ENCODE assay signal across 8 cellular contexts in genomic region chr3:128681277-128681829, GRCh38. TPM values are rescaled to one million over a fixed set of nuclear protein-coding genes. Genes with fewer than 3 reads are reported as not detected.
DNase-seq lines count a peak whose midpoint lies in the region; ATAC-seq and TF ChIP-seq lines count a peak whose summit lies in the region.

No MANE protein-coding gene starts in this region.

- peak overlapping the region; percentile 99 for H2AFZ ChIP-seq in parathyroid adenoma

- H3K27me3 ChIP-seq in left ventricle myocardium inferior (ENCODE audit: low read depth) (no peaks in the 10 kb centered on the region), SJSA1 (replicated peaks) (no peaks in the 10 kb centered on the region), esophagus (ENCODE audit: control insufficient read depth in 1 of 2, insufficient read depth in 2 of 2, low read length in 2 of 2) (no peaks in the 10 kb centered on the region), parathyroid adenoma (ENCODE audit: control insufficient read depth, insufficient read depth, low read length) (no peaks in the 10 kb centered on the region)

- DNase-seq in left ventricle myocardium inferior (no peak), Right ventricle myocardium inferior (ENCODE audit: missing footprints) (no peak), SJSA1 (ENCODE audit: low read depth in 1 of 2, low spot score in 2 of 2) (no peak), NK-92 (lab: John Stamatoyannopoulos, UW; ENCODE audit: unreplicated experiment) (no peak), SKM-1 (lab: John Stamatoyannopoulos, UW; ENCODE audit: unreplicated experiment) (no peak)

- H3K4me3 ChIP-seq in left ventricle myocardium inferior: peak overlapping the region; percentile 80
- peak overlapping the region; percentile 57 for H3K4me3 ChIP-seq in SJSA1
- H3K4me3 ChIP-seq in esophagus (ENCODE audit: low read depth in 1 of 2, low read length in 2 of 2): peak overlapping the region; percentile 68 to 82
- peak overlapping the region; percentile 72 for H3K4me3 ChIP-seq in parathyroid adenoma (ENCODE audit: low read depth, low read length)

- peaks cover 25% of the 10 kb centered on the region for H3K4me1 ChIP-seq in left ventricle myocardium inferior
- H3K4me1 ChIP-seq in SJSA1 (replicated peaks): peaks cover 13% of the 10 kb centered on the region; the same call in 1 of the 2 replicates
- H3K4me1 ChIP-seq in esophagus (ENCODE audit: control insufficient read depth in 2 of 2, insufficient read depth in 2 of 2, low read length in 1 of 2): no peaks in the 10 kb centered on the region
- H3K4me1 ChIP-seq in parathyroid adenoma: peaks cover 2% of the 10 kb centered on the region

- peak overlapping the region; percentile 47 for H3K9ac ChIP-seq in parathyroid adenoma

- H3K4me2 ChIP-seq in parathyroid adenoma (ENCODE audit: low read length): peak overlapping the region; percentile 70

- WGBS in esophagus, 2 donors: 24 to 25% methylated on average over 14 of the region's 14 CpGs

- no peaks in the 10 kb centered on the region for H3K79me2 ChIP-seq in parathyroid adenoma

- peak overlapping the region; percentile 99 for H3K27ac ChIP-seq in left ventricle myocardium inferior (replicated peaks)
- H3K27ac ChIP-seq in SJSA1: peak overlapping the region; percentile 94
- peak overlapping the region; percentile 97 to 99 for H3K27ac ChIP-seq in esophagus (ENCODE audit: low read depth in 2 of 2, low read length in 1 of 2)
- peak overlapping the region; percentile 98 for H3K27ac ChIP-seq in parathyroid adenoma

- intact Hi-C loops in left ventricle myocardium inferior (cut with micrococcal nuclease): loop anchor here (5.0 kb wide), 1 partner anchor 111 kb away; no protein-coding TSS in a partner anchor
- intact Hi-C loops in Right ventricle myocardium inferior (cut with DNase I): loop anchor here (1.0 to 2.0 kb wide), 4 partner anchors 45 to 164 kb away; partner anchors contain the start of gene RAB7A

- TF ChIP-seq CTCF in left ventricle myocardium inferior (IDR thresholded peaks at IDR 0.05; ENCODE audit: borderline replicate concordance) (no peak), parathyroid adenoma (IDR thresholded peaks at IDR 0.05) (no peak)

- ATAC-seq in Right ventricle myocardium inferior: no peak
- ATAC-seq in HG03460 (IDR thresholded peaks at IDR 0.05; ENCODE audit: unreplicated experiment): no peak

- H3K9me3 ChIP-seq in left ventricle myocardium inferior (replicated peaks): no peaks in the 10 kb centered on the region
- H3K9me3 ChIP-seq in SJSA1 (replicated peaks): 0 out of 2 replicates have a peak, but pooled peaks cover 2% of the 10 kb centered on the region
- H3K9me3 ChIP-seq in esophagus (ENCODE audit: control insufficient read depth in 2 of 2, insufficient read depth in 1 of 2, low read depth in 1 of 2, low read length in 1 of 2): no peaks in the 10 kb centered on the region
- no peaks in the 10 kb centered on the region for H3K9me3 ChIP-seq in parathyroid adenoma (ENCODE audit: control insufficient read depth, low read length)

- H3K36me3 ChIP-seq in left ventricle myocardium inferior (no peaks in the 10 kb centered on the region), SJSA1 (no peaks in the 10 kb centered on the region), esophagus (ENCODE audit: control insufficient read depth in 2 of 2, insufficient read depth in 2 of 2, low read length in 1 of 2) (no peaks in the 10 kb centered on the region), parathyroid adenoma (ENCODE audit: control insufficient read depth, insufficient read depth, low read length) (no peaks in the 10 kb centered on the region)

RNA-seq across cellular contexts. Expression of gene RPN1, which starts 30.7 kb away (rescaled TPM):
- total RNA-seq in left ventricle myocardium inferior: 86.3 TPM
- total RNA-seq in Right ventricle myocardium inferior: 119 TPM
- 327 and 374 TPM in 2 replicates for total RNA-seq in SJSA1 (2014; rRNA removed; shearing (Covaris generic))
- 100 to 1,000 TPM in 1 of 2 donors, 10 to 100 TPM in 1; 51.2 to 110 TPM for polyA plus RNA-seq in esophagus

RNA-seq across cellular contexts. Expression of gene RAB7A, which starts 44.6 kb away (rescaled TPM):
- total RNA-seq in left ventricle myocardium inferior (242 TPM), Right ventricle myocardium inferior (242 TPM)
- 31.5 and 50.8 TPM in 2 replicates for total RNA-seq in SJSA1 (2014; rRNA removed; shearing (Covaris generic))
- polyA plus RNA-seq in esophagus: 100 to 1,000 TPM; 132 to 137 TPM
